11 cellular contexts compared by ENCODE assay signal in the genomic region with DNA sequence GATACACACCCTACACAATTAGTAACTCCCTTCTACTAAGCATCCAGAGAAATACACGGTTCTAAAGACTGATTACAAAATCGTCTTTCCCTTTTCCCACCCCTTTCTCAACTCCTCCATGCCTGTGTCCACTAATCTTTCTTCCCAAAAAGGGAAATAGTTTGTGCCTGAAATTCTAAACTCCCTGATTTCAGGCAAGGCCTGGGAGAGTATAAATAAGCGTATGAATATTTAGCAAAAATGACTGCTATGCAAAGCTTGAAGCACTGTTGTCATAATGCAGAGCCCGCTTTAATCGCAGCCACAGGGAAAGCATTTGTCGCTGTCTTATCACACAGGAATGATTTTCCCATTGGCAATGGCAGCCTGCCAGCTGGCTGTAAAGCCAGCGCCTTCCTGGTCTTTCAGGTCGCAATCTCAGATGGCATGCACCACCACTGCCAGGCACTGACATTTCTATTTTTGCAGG.
DNase-seq lines count a peak whose midpoint lies in the region; ATAC-seq, FAIRE-seq and TF ChIP-seq lines count a peak whose summit lies in the region.
"Had no signal": no experiment of that assay in that cellular context is flagged by ENCODE, and none has a peak within 500 bp of the region (broad histone marks: within the 10 kb centered on the region; RNA-seq: fewer than 3 reads in every experiment).

No MANE protein-coding gene starts in this region.

- H3K36me3 Mint-ChIP-seq in endothelial cell (ENCODE audit: low read depth, unreplicated experiment), result no peaks in the 10 kb centered on the region

- WGBS in psoas muscle, 3 donors, result 3 to 13% (median 9%) methylated on average over 8 of the region's 8 CpGs

- no peaks in the 10 kb centered on the region for H3K9me3 ChIP-seq in psoas muscle

- no peak overlapping the region for H3K27ac Mint-ChIP-seq in endothelial cell (ENCODE audit: unreplicated experiment)

- peaks cover 13% of the 10 kb centered on the region for H3K4me1 Mint-ChIP-seq in endothelial cell (ENCODE audit: unreplicated experiment)

- H3K27me3 ChIP-seq in psoas muscle (ENCODE audit: insufficient read depth in 3 of 3, low read length in 2 of 3), result no peaks in the 10 kb centered on the region

- TF ChIP-seq CTCF in fibroblast of villous mesenchyme (IDR thresholded peaks at IDR 0.05; ENCODE audit: insufficient read depth, low read depth, low read length) (no peak), psoas muscle (IDR thresholded peaks at IDR 0.05) (no peak), endothelial cell (IDR thresholded peaks at IDR 0.05; ENCODE audit: unreplicated experiment) (no peak), D721Med (IDR thresholded peaks at IDR 0.05; ENCODE audit: insufficient read depth, missing control alignments) (no peak)

- no peaks in the 10 kb centered on the region for H3K9me3 Mint-ChIP-seq in endothelial cell (ENCODE audit: unreplicated experiment)

- peaks cover 4% of the 10 kb centered on the region for H3K27me3 Mint-ChIP-seq in endothelial cell (ENCODE audit: unreplicated experiment)

- no peak for FAIRE-seq in RCC 7860 (lab: Jason Lieb, UNC)
- FAIRE-seq in D721Med (lab: Jason Lieb, UNC), result no peak

- H3K4me3 ChIP-seq in fibroblast of villous mesenchyme (ENCODE audit: low read depth, low read length) (no peak overlapping the region), psoas muscle (peak overlapping the region; percentile 47)

- peaks cover 21% of the 10 kb centered on the region for H3K4me1 ChIP-seq in psoas muscle

- intact Hi-C loops in psoas muscle (cut with DNase I), result loop anchor here in 1 of 2 donors (5.0 kb wide), 1 partner anchor 70 kb away; no protein-coding TSS in a partner anchor

- no peaks in the 10 kb centered on the region for H3K36me3 ChIP-seq in psoas muscle (ENCODE audit: insufficient read depth in 1 of 2, low read depth in 1 of 2)

- DNase-seq in GM03348 (ENCODE audit: low spot score) (peak; percentile 19), RCC 7860 (ENCODE audit: low spot score) (peak; percentile 21), fibroblast of villous mesenchyme (ENCODE audit: low read depth) (peak; percentile 15), psoas muscle (peak; percentile 63 to 81), endothelial cell (ENCODE audit: low spot score) (no peak), D721Med (ENCODE audit: insufficient read length, low spot score) (no peak)
- DNase-seq: effector memory CD4-positive, alpha-beta T cell; MM.1S had no signal

- H3K27ac ChIP-seq in psoas muscle, result peak overlapping the region; percentile 71

- H3K4me3 Mint-ChIP-seq in endothelial cell (ENCODE audit: unreplicated experiment), result no peak overlapping the region

- ATAC-seq in psoas muscle, result peak; percentile 86 to 95 (median 92)
- ATAC-seq in GM19324 (IDR thresholded peaks at IDR 0.05; ENCODE audit: low FRiP score, unreplicated experiment), result no peak
- ATAC-seq in GM18858 (IDR thresholded peaks at IDR 0.05; ENCODE audit: unreplicated experiment), result no peak
- ATAC-seq: HCT116 had no signal

Comparison
In these comparisons a context has a peak if more than half of its experiments do, and no peak if none do; other contexts are left out.
1. DNase-seq: peak in GM03348 (single experiment), RCC 7860 (single experiment), fibroblast of villous mesenchyme (single experiment) and psoas muscle (2 of 2); none in endothelial cell (single experiment) and D721Med (single experiment).
2. ATAC-seq: peak in psoas muscle (4 of 4); none in GM19324 (single experiment) and GM18858 (single experiment).